ENCODE assay signal across 1 cellular context in genomic region chr1:214525535-214526019, GRCh38.
TF ChIP-seq lines count a peak whose summit lies in the region.

No MANE protein-coding gene starts in this region.

TF ChIP-seq in GM23338, 12 proteins besides CTCF, POLR2A, EP300 and RAD21 (continued from another document):
- no peak for TF ChIP-seq ZNF462 (CRISPR knock-in tag; IDR thresholded peaks at IDR 0.05)
- no peak for TF ChIP-seq ETS1 (IDR thresholded peaks at IDR 0.05)
- TF ChIP-seq REST (IDR thresholded peaks at IDR 0.05; ENCODE audit: unreplicated experiment), result no peak
- TF ChIP-seq NANOG (IDR thresholded peaks at IDR 0.05; ENCODE audit: borderline replicate concordance), result no peak
- TF ChIP-seq CREB1 (CRISPR knock-in tag; IDR thresholded peaks at IDR 0.05; ENCODE audit: low read depth), result no peak
- no peak for TF ChIP-seq JUNB (IDR thresholded peaks at IDR 0.05; ENCODE audit: unreplicated experiment)
- no peak for TF ChIP-seq STAT1 (IDR thresholded peaks at IDR 0.05; ENCODE audit: unreplicated experiment)
TF ChIP-seq in GM23338: peak in this region for 0.
